ENCODE assay signal across 8 cellular contexts in genomic region chrX:108001218-108001814, GRCh38. TPM values are rescaled to one million over a fixed set of nuclear protein-coding genes. Genes with fewer than 3 reads are reported as not detected.
A peak's percentile ranks its signal among the peaks of the same experiment; 100 is the strongest.
DNase-seq lines count a peak whose midpoint lies in the region; ATAC-seq and TF ChIP-seq lines count a peak whose summit lies in the region.

No MANE protein-coding gene starts in this region.

- TF ChIP-seq POLR2A in stomach (IDR thresholded peaks at IDR 0.05): no peak

- peak overlapping the region in 1 of 2 donors; percentile 54 for H3K27ac Mint-ChIP-seq in stimulated activated naive CD8-positive, alpha-beta T cell treated with anti-CD3 and anti-CD28 coated beads, Interleukin-15, amount 100 ng/mL, for 72 hours

- no peaks in the 10 kb centered on the region for H3K9me3 ChIP-seq in cardiac muscle cell (ENCODE audit: low read depth)
- peaks cover 0 to 5% of the 10 kb centered on the region in 2 donors for H3K9me3 ChIP-seq in esophagus (ENCODE audit: control insufficient read depth in 2 of 2, insufficient read depth in 1 of 2, low read depth in 1 of 2, low read length in 1 of 2)
- H3K9me3 ChIP-seq in stomach: peaks cover 0 to 5% (median 2%) of the 10 kb centered on the region in 4 donors

- no peak for TF ChIP-seq EP300 in Ishikawa (IDR thresholded peaks at IDR 0.05; ENCODE audit: borderline replicate concordance)
- TF ChIP-seq EP300 in stomach (IDR thresholded peaks at IDR 0.05): no peak

- H3K4me3 Mint-ChIP-seq in stimulated activated naive CD8-positive, alpha-beta T cell treated with anti-CD3 and anti-CD28 coated beads, Interleukin-15, amount 100 ng/mL, for 72 hours: no peak overlapping the region

- H3K36me3 ChIP-seq in cardiac muscle cell (no peaks in the 10 kb centered on the region), esophagus (ENCODE audit: control insufficient read depth in 2 of 2, insufficient read depth in 2 of 2, low read length in 1 of 2) (no peaks in the 10 kb centered on the region), stomach (no peaks in the 10 kb centered on the region)

- DNase-seq in cardiac muscle cell (ENCODE audit: low read depth in 1 of 2, low spot score in 1 of 2): peak; percentile 66 to 70
- DNase-seq in Right ventricle myocardium inferior (ENCODE audit: missing footprints): no peak
- peak; percentile 35 for DNase-seq in RPMI7951 (ENCODE audit: low read depth)
- peak; percentile 7 to 21 for DNase-seq in stimulated activated naive CD8-positive, alpha-beta T cell treated with anti-CD3 and anti-CD28 coated beads, Interleukin-15, amount 100 ng/mL, for 72 hours
- no peak for DNase-seq in stomach

- no peaks in the 10 kb centered on the region for H3K27me3 ChIP-seq in cardiac muscle cell
- H3K27me3 ChIP-seq in esophagus (ENCODE audit: control insufficient read depth in 1 of 2, insufficient read depth in 2 of 2, low read length in 2 of 2): no peaks in the 10 kb centered on the region
- H3K27me3 ChIP-seq in stomach: no peaks in the 10 kb centered on the region

- H3K4me1 ChIP-seq in cardiac muscle cell (ENCODE audit: low read depth): no peaks in the 10 kb centered on the region
- no peaks in the 10 kb centered on the region for H3K4me1 ChIP-seq in esophagus (ENCODE audit: control insufficient read depth in 2 of 2, insufficient read depth in 2 of 2, low read length in 1 of 2)
- H3K4me1 ChIP-seq in stomach: no peaks in the 10 kb centered on the region

- TF ChIP-seq RAD21 in Ishikawa (IDR thresholded peaks at IDR 0.05; ENCODE audit: low read depth): peak; percentile 42; the same call in 1 of the 2 replicates

- no peak overlapping the region for H3K27ac ChIP-seq in cardiac muscle cell
- peak overlapping the region; percentile 84 to 86 for H3K27ac ChIP-seq in esophagus (ENCODE audit: low read depth in 2 of 2, low read length in 1 of 2)
- no peak overlapping the region for H3K27ac ChIP-seq in stomach

- ATAC-seq in Right ventricle myocardium inferior: no peak
- peak; percentile 76 for ATAC-seq in GM21528 (IDR thresholded peaks at IDR 0.05; ENCODE audit: low FRiP score, unreplicated experiment)
- ATAC-seq in stimulated activated naive CD8-positive, alpha-beta T cell treated with anti-CD3 and anti-CD28 coated beads, Interleukin-15, amount 100 ng/mL, for 72 hours: peak; percentile 86

- H3K4me3 ChIP-seq in cardiac muscle cell (no peak overlapping the region), esophagus (ENCODE audit: low read depth in 1 of 2, low read length in 2 of 2) (no peak overlapping the region), stomach (no peak overlapping the region)

- intact Hi-C loops in Right ventricle myocardium inferior (cut with DNase I): no loop called here
- intact Hi-C loops in stomach (cut with DNase I; ENCODE audit: low total_unique reads): no loop called here

- H3K4me1 Mint-ChIP-seq in stimulated activated naive CD8-positive, alpha-beta T cell treated with anti-CD3 and anti-CD28 coated beads, Interleukin-15, amount 100 ng/mL, for 72 hours: peaks cover 6% of the 10 kb centered on the region

- WGBS in esophagus, 2 donors: 18 to 26% methylated on average over 11 of the region's 11 CpGs
- 20 to 29% (median 26%) methylated on average over 10 to 11 of the region's 11 CpGs for WGBS in stomach, 5 donors

- TF ChIP-seq CTCF in cardiac muscle cell (IDR thresholded peaks at IDR 0.05; ENCODE audit: low read depth, low read length): peak; percentile 62
- TF ChIP-seq CTCF in stomach (IDR thresholded peaks at IDR 0.05): peak in 3 of 7 experiments; percentile 18 to 24 (median 22)

- peaks cover 5 to 9% of the 10 kb centered on the region in 2 donors for H3K9me3 Mint-ChIP-seq in stimulated activated naive CD8-positive, alpha-beta T cell treated with anti-CD3 and anti-CD28 coated beads, Interleukin-15, amount 100 ng/mL, for 72 hours

- no peaks in the 10 kb centered on the region for H3K27me3 Mint-ChIP-seq in stimulated activated naive CD8-positive, alpha-beta T cell treated with anti-CD3 and anti-CD28 coated beads, Interleukin-15, amount 100 ng/mL, for 72 hours

TF ChIP-seq in Ishikawa, 13 proteins besides CTCF, POLR2A, EP300 and RAD21:
- TF ChIP-seq YY1 (IDR thresholded peaks at IDR 0.05; ENCODE audit: low read depth): no peak
- TF ChIP-seq USF1 (IDR thresholded peaks at IDR 0.05): no peak
- no peak for TF ChIP-seq FOXM1 (IDR thresholded peaks at IDR 0.05; ENCODE audit: borderline replicate concordance, low read depth)

RNA-seq across cellular contexts. Expression of gene TEX13B, which starts 19.1 kb away (rescaled TPM):
- total RNA-seq in cardiac muscle cell: not detected in 2 replicates
- not detected in 2 replicates for polyA plus RNA-seq in cardiac muscle cell
- total RNA-seq in Right ventricle myocardium inferior: not detected
- total RNA-seq in RPMI7951 (2014; rRNA removed; shearing (Covaris generic)): 0.12 TPM in 1 of 2 replicates, not detected in the other
- polyA plus RNA-seq in esophagus: not detected
- not detected for total RNA-seq in stomach
- not detected for polyA plus RNA-seq in stomach

RNA-seq across cellular contexts. Expression of gene VSIG1, which starts 43.5 kb away (rescaled TPM):
- total RNA-seq in cardiac muscle cell: 0.07 TPM in 1 of 2 replicates, not detected in the other
- not detected in 2 replicates for polyA plus RNA-seq in cardiac muscle cell
- total RNA-seq in Right ventricle myocardium inferior: not detected
- not detected in 2 replicates for total RNA-seq in RPMI7951 (2014; rRNA removed; shearing (Covaris generic))
- under 1 TPM; 0.27 to 0.47 TPM for polyA plus RNA-seq in esophagus
- 100 to 1,000 TPM in 3 of 5 donors, 10 to 100 TPM in 1, under 1 TPM in 1; 0.58 to 402 (median 138) TPM for total RNA-seq in stomach
- polyA plus RNA-seq in stomach: 100 to 1,000 TPM in 1 of 3 donors, 10 to 100 TPM in 2; 31.2 to 172 (median 60.2) TPM

Comparison
In these comparisons a context has a peak if more than half of its experiments do, and no peak if none do; other contexts are left out.
1. DNase-seq: peak in cardiac muscle cell (2 of 2), RPMI7951 (single experiment) and stimulated activated naive CD8-positive, alpha-beta T cell treated with anti-CD3 and anti-CD28 coated beads, Interleukin-15, amount 100 ng/mL, for 72 hours (2 of 2); none in Right ventricle myocardium inferior (single experiment) and stomach (single experiment).
2. H3K27ac ChIP-seq: peak in esophagus (2 of 2); none in cardiac muscle cell (single experiment) and stomach (0 of 5).